In the genomic region with DNA sequence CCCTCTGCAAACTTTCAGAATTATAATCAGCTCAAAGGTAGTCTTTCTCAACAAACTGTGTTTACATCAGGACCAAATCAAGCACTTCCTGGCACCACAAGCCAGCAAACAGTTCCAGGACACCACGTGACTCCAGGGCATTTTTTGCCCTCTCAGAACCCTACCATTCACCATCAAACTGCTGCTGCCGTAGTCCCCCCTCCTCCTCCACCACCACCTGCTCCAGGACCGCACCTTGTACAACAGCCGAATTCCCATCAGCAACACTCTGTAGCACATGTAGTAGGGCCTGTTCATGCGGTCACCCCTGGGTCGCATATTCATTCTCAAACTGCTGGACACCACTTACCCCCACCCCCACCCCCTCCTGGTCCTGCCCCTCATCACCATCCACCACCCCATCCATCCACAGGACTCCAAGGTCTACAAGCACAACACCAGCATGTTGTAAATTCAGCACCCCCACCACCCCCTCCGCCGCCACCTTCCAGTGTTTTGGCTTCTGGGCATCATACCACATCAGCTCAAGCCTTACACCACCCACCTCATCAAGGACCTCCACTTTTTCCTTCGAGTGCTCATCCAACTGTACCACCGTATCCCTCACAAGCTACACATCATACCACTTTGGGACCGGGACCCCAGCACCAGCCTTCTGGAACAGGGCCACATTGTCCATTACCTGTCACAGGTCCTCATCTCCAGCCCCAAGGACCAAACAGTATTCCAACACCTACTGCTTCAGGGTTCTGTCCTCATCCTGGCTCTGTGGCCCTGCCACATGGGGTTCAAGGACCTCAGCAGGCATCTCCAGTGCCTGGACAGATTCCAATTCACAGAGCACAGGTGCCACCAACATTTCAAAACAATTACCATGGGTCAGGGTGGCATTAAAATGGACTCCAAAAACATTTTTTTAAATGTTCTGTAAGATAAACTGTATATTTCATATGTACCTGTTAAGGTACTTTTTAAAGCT, we compare ENCODE assay signal across 13 cellular contexts.
A peak's percentile ranks its signal among the peaks of the same experiment; 100 is the strongest.
DNase-seq lines count a peak whose midpoint lies in the region; ATAC-seq, FAIRE-seq and TF ChIP-seq lines count a peak whose summit lies in the region.
"Had no signal": no experiment of that assay in that cellular context is flagged by ENCODE, and none has a peak within 500 bp of the region (broad histone marks: within the 10 kb centered on the region; RNA-seq: fewer than 3 reads in every experiment).

No MANE protein-coding gene starts in this region.

- TF ChIP-seq CTCF in astrocyte (IDR thresholded peaks at IDR 0.05; ENCODE audit: insufficient read depth, low read depth, low read length) (no peak), lower lobe of right lung (IDR thresholded peaks at IDR 0.05) (no peak)

- intact Hi-C loops in activated naive CD4-positive, alpha-beta T cell treated with anti-CD3 and anti-CD28 coated beads for 36 hours (cut with micrococcal nuclease) = no loop called here
- intact Hi-C loops in lower lobe of right lung (cut with DNase I) = no loop called here

- no peak overlapping the region for H3K9ac ChIP-seq in astrocyte (ENCODE audit: low read length)

- H3K9me3 ChIP-seq in astrocyte (ENCODE audit: insufficient read depth, low read depth, low read length) = no peaks in the 10 kb centered on the region
- H3K9me3 ChIP-seq in lower lobe of right lung = no peaks in the 10 kb centered on the region

- no peaks in the 10 kb centered on the region for H3K27me3 Mint-ChIP-seq in activated naive CD4-positive, alpha-beta T cell treated with anti-CD3 and anti-CD28 coated beads for 36 hours (ENCODE audit: low read depth)
- no peaks in the 10 kb centered on the region for H3K27me3 Mint-ChIP-seq in astrocyte (ENCODE audit: low read depth, unreplicated experiment)

- peaks cover 8% of the 10 kb centered on the region for H3K4me1 Mint-ChIP-seq in activated naive CD4-positive, alpha-beta T cell treated with anti-CD3 and anti-CD28 coated beads for 36 hours (ENCODE audit: low read depth)
- no peaks in the 10 kb centered on the region for H3K4me1 Mint-ChIP-seq in astrocyte (ENCODE audit: low read depth, unreplicated experiment)

- H3K4me3 Mint-ChIP-seq in activated naive CD4-positive, alpha-beta T cell treated with anti-CD3 and anti-CD28 coated beads for 36 hours = no peak overlapping the region
- no peak overlapping the region for H3K4me3 Mint-ChIP-seq in astrocyte (ENCODE audit: unreplicated experiment)

- H2AFZ ChIP-seq in astrocyte (ENCODE audit: low read depth, low read length) = no peak overlapping the region

- peak overlapping the region; percentile 81 for H3K27ac Mint-ChIP-seq in activated naive CD4-positive, alpha-beta T cell treated with anti-CD3 and anti-CD28 coated beads for 36 hours
- H3K27ac Mint-ChIP-seq in astrocyte (ENCODE audit: unreplicated experiment) = peak overlapping the region; percentile 56

- DNase-seq in activated naive CD4-positive, alpha-beta T cell treated with anti-CD3 and anti-CD28 coated beads for 36 hours = no peak
- DNase-seq in activated naive CD4-positive, alpha-beta T cell treated with Interleukin-2 at 50 U/mL for 16 hours = no peak
- DNase-seq in astrocyte (ENCODE audit: low read depth) = no peak
- peak; percentile 61 for DNase-seq in lower lobe of right lung
- peak in 6 of 49 donors; percentile 10 to 43 (median 20) for DNase-seq in substantia nigra (lab: John Stamatoyannopoulos, UW)
- DNase-seq in SHP77 (lab: John Stamatoyannopoulos, UW) = no peak
- no peak for DNase-seq in NOMO-1 (lab: John Stamatoyannopoulos, UW; ENCODE audit: unreplicated experiment in 2 of 2)
- DNase-seq: activated CD4-positive, alpha-beta T cell treated with anti-CD3 and anti-CD28 coated beads for 48 hours; foreskin melanocyte; GDM1; NCI-H1694 treated with DMSO at 0.1 percent for 48 hours; PC-3 had no signal

- no peak overlapping the region for H3K27ac ChIP-seq in astrocyte (ENCODE audit: low read depth, low read length)
- no peak overlapping the region for H3K27ac ChIP-seq in lower lobe of right lung
- peak overlapping the region; percentile 70 for H3K27ac ChIP-seq in substantia nigra (ENCODE audit: low read depth, low read length, poor library complexity, severe bottlenecking)

- peaks cover 43% of the 10 kb centered on the region for H4K20me1 ChIP-seq in astrocyte (ENCODE audit: insufficient read depth, low read length)

- no peaks in the 10 kb centered on the region for H3K27me3 ChIP-seq in astrocyte (ENCODE audit: insufficient read depth, low read length)
- H3K27me3 ChIP-seq in lower lobe of right lung (ENCODE audit: low read depth) = no peaks in the 10 kb centered on the region

- H3K4me1 ChIP-seq in astrocyte (ENCODE audit: insufficient read depth, low read length) = no peaks in the 10 kb centered on the region
- peaks cover 32% of the 10 kb centered on the region for H3K4me1 ChIP-seq in lower lobe of right lung

- H3K9me3 Mint-ChIP-seq in activated naive CD4-positive, alpha-beta T cell treated with anti-CD3 and anti-CD28 coated beads for 36 hours = peaks cover 3% of the 10 kb centered on the region
- H3K9me3 Mint-ChIP-seq in astrocyte (ENCODE audit: unreplicated experiment) = no peaks in the 10 kb centered on the region

- ATAC-seq in lower lobe of right lung (peak; percentile 88 to 90), GM19395 (IDR thresholded peaks at IDR 0.05; ENCODE audit: unreplicated experiment) (no peak)
- ATAC-seq: PC-3 had no signal

- H3K79me2 ChIP-seq in astrocyte (ENCODE audit: insufficient read depth, low read length) = peaks cover 6% of the 10 kb centered on the region

- H3K4me2 ChIP-seq in astrocyte (ENCODE audit: low read length) = no peak overlapping the region

- H3K4me3 ChIP-seq in astrocyte (ENCODE audit: insufficient read depth, low read depth, low read length) (no peak overlapping the region), lower lobe of right lung (no peak overlapping the region)

- FAIRE-seq in astrocyte (lab: Jason Lieb, UNC) = no peak

- CTCF ChIA-PET in activated naive CD4-positive, alpha-beta T cell treated with anti-CD3 and anti-CD28 coated beads for 36 hours (lab: Charles Lee) = interaction anchor here (0.6 to 0.8 kb wide), 2 partner anchors 8 to 79 kb away, joined by 6 read pairs; no protein-coding TSS in a partner anchor

- H3K36me3 ChIP-seq in astrocyte (ENCODE audit: insufficient read depth, low read length) (peaks cover 60% of the 10 kb centered on the region), lower lobe of right lung (peaks cover 99% of the 10 kb centered on the region)

- peaks cover 43% of the 10 kb centered on the region for H3K36me3 Mint-ChIP-seq in activated naive CD4-positive, alpha-beta T cell treated with anti-CD3 and anti-CD28 coated beads for 36 hours (ENCODE audit: low read depth)
- H3K36me3 Mint-ChIP-seq in astrocyte (ENCODE audit: low read depth, unreplicated experiment) = peaks cover 8% of the 10 kb centered on the region
